In genomic region chr14:101379842-101380241, GRCh38 we compare ENCODE assay signal across 1 cellular context.
A peak's percentile ranks its signal among the peaks of the same experiment; 100 is the strongest.
TF ChIP-seq lines count a peak whose summit lies in the region.

No MANE protein-coding gene starts in this region.

TF ChIP-seq in HEK293, 187 proteins besides CTCF, POLR2A, EP300 and RAD21:
- TF ChIP-seq ZBTB49 (tag by site-specific recombination; IDR thresholded peaks at IDR 0.05; ENCODE audit: low read depth) (no peak), GLI2 (tag by site-specific recombination; IDR thresholded peaks at IDR 0.05; ENCODE audit: borderline replicate concordance, low read depth) (no peak), ZNF184 (tag by site-specific recombination; IDR thresholded peaks at IDR 0.05) (peak; percentile 97), ZSCAN4 (tag by site-specific recombination; IDR thresholded peaks at IDR 0.05) (no peak)
